In the genomic region with DNA sequence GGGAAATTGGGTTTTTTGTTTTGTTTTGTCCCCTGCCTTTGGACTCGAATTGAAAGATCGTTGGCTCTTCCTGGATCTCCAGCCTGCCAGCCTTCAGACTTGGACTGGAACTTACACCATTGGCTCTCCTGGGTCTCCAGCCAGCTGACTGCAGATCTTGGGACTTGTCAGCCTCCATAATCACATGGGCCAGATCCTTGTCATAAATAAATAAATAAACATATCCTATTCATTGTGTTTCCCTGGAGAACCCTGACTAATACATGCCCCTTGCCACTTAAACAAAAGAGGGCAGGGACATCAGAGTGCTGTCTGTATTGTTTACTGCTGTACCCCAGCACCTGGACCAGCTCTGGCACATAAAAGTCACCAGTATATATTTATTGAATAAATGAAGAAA, we compare ENCODE assay signal across 22 cellular contexts.
DNase-seq lines count a peak whose midpoint lies in the region; ATAC-seq and TF ChIP-seq lines count a peak whose summit lies in the region.
"Had no signal": no experiment of that assay in that cellular context is flagged by ENCODE, and none has a peak within 500 bp of the region (broad histone marks: within the 10 kb centered on the region; RNA-seq: fewer than 3 reads in every experiment).

No MANE protein-coding gene starts in this region.

- H3K4me1 ChIP-seq in stomach smooth muscle (ENCODE audit: control insufficient read depth, insufficient read depth, low read length) = peaks cover 28% of the 10 kb centered on the region

- TF ChIP-seq CTCF in osteocyte (IDR thresholded peaks at IDR 0.05) = no peak
- no peak for TF ChIP-seq CTCF in GM13977 (IDR thresholded peaks at IDR 0.05; ENCODE audit: extremely low read depth, insufficient read depth, missing control alignments)

- in situ Hi-C loops in GM13977 (cut with MboI; ENCODE audit: low pct_unique_long_range_greater_than_20kb, low sequenced_read_pairs, unreplicated experiment) = no loop called here

- peak overlapping the region; percentile 6 for H3K27ac Mint-ChIP-seq in osteocyte (ENCODE audit: unreplicated experiment)

- no peaks in the 10 kb centered on the region for H3K36me3 ChIP-seq in stomach smooth muscle (ENCODE audit: control insufficient read depth in 2 of 2, insufficient read depth in 2 of 2, low read length in 2 of 2)
- H3K36me3 ChIP-seq: HAP-1, MG63 had no signal

- H3K27me3 Mint-ChIP-seq in osteocyte (ENCODE audit: unreplicated experiment) = no peaks in the 10 kb centered on the region

- DNase-seq in LHCN-M2 (ENCODE audit: low read depth) (peak; percentile 41), dermis blood vessel endothelial cell (peak; percentile 85), osteocyte (ENCODE audit: extremely low spot score, unreplicated experiment) (no peak), Right ventricle myocardium superior (no peak), GM13977 (ENCODE audit: low spot score) (no peak)
- no peak for DNase-seq in activated CD8-positive, alpha-beta memory T cell treated with anti-CD3 and anti-CD28 coated beads, Interleukin-2, amount 50 U/mL, for 48 hours
- no peak for DNase-seq in effector CD8-positive, alpha-beta T cell (lab: John Stamatoyannopoulos, UW)
- DNase-seq: ACHN, C1 segment of cervical spinal cord, DND-41, GM23248, IMR-90, MG63, NCI-H1092, NCI-H146, NCI-H2081 treated with DMSO at 0.1 percent for 48 hours, NCI-H2227 treated with DMSO at 0.1 percent for 48 hours, NCI-H510A treated with DMSO at 0.1 percent for 48 hours, PC-3 had no signal

- H3K9me3 Mint-ChIP-seq in osteocyte (ENCODE audit: unreplicated experiment) = no peaks in the 10 kb centered on the region

- no peak overlapping the region for H3K4me3 ChIP-seq in stomach smooth muscle (ENCODE audit: low read length in 2 of 2)
- H3K4me3 ChIP-seq: GM23248, HAP-1, MG63, SJSA1 had no signal

- H3K9me3 ChIP-seq in stomach smooth muscle (ENCODE audit: control insufficient read depth in 2 of 2, low read length in 2 of 2) = no peaks in the 10 kb centered on the region
- H3K9me3 ChIP-seq: HAP-1, MG63, SJSA1 had no signal

- H3K27ac ChIP-seq in stomach smooth muscle (ENCODE audit: low read length) = peak overlapping the region; percentile 67
- H3K27ac ChIP-seq: GM23248 had no signal

- H3K4me1 Mint-ChIP-seq in osteocyte (ENCODE audit: unreplicated experiment) = peaks cover 61% of the 10 kb centered on the region

- H3K27me3 ChIP-seq in stomach smooth muscle (ENCODE audit: control insufficient read depth in 1 of 2, insufficient read depth in 2 of 2, low read length in 2 of 2) = no peaks in the 10 kb centered on the region
- H3K27me3 ChIP-seq: MG63, SJSA1 had no signal

- no peak for ATAC-seq in Right ventricle myocardium superior (ENCODE audit: poor library complexity)
- ATAC-seq: PC-3 had no signal

- no peak overlapping the region for H3K9ac ChIP-seq in stomach smooth muscle (ENCODE audit: low read length in 2 of 2)
- H3K9ac ChIP-seq: GM23248 had no signal

- peaks cover 25% of the 10 kb centered on the region for H3K36me3 Mint-ChIP-seq in osteocyte (ENCODE audit: unreplicated experiment)

- intact Hi-C loops in Right ventricle myocardium superior (cut with DNase I) = no loop called here

- no peak overlapping the region for H3K4me3 Mint-ChIP-seq in osteocyte (ENCODE audit: unreplicated experiment)

Comparison
In these comparisons a context has a peak if more than half of its experiments do, and no peak if none do; other contexts are left out.
1. DNase-seq: peak in LHCN-M2 (single experiment) and dermis blood vessel endothelial cell (single experiment); none in osteocyte (single experiment), activated CD8-positive, alpha-beta memory T cell treated with anti-CD3 and anti-CD28 coated beads, Interleukin-2, amount 50 U/mL, for 48 hours (single experiment), effector CD8-positive, alpha-beta T cell (single experiment), Right ventricle myocardium superior (single experiment) and GM13977 (single experiment).